Comparison of ENCODE assay signal across 33 cellular contexts in genomic region chr14:90778468-90779255, GRCh38. TPM values are rescaled to one million over a fixed set of nuclear protein-coding genes. Genes with fewer than 3 reads are reported as not detected.
DNase-seq lines count a peak whose midpoint lies in the region; FAIRE-seq and TF ChIP-seq lines count a peak whose summit lies in the region.
"Had no signal": no experiment of that assay in that cellular context is flagged by ENCODE, and none has a peak within 500 bp of the region (broad histone marks: within the 10 kb centered on the region; RNA-seq: fewer than 3 reads in every experiment).

No MANE protein-coding gene starts in this region.

- in situ Hi-C loops in G401 (cut with HindIII; ENCODE audit: low sequenced_read_pairs): no loop called here

- H3K9ac ChIP-seq in astrocyte (ENCODE audit: low read length): no peak overlapping the region
- H3K9ac ChIP-seq: parathyroid adenoma had no signal

- CTCF ChIA-PET in MCF 10A (lab: Yijun Ruan, JAX): interaction anchor here (0.5 to 1.7 kb wide), 4 partner anchors 16 to 122 kb away, joined by 3 to 8 read pairs (median 6); no protein-coding TSS in a partner anchor

- no peaks in the 10 kb centered on the region for H3K4me1 Mint-ChIP-seq in astrocyte (ENCODE audit: low read depth, unreplicated experiment)
- H3K4me1 Mint-ChIP-seq in MCF 10A (ENCODE audit: insufficient read depth, unreplicated experiment): peaks cover 20% of the 10 kb centered on the region
- H3K4me1 Mint-ChIP-seq: CD4-positive, CD25-positive, alpha-beta regulatory T cell had no signal

- no peak overlapping the region for H3K4me2 ChIP-seq in astrocyte (ENCODE audit: low read length)

- H3K27me3 Mint-ChIP-seq in astrocyte (ENCODE audit: low read depth, unreplicated experiment) (no peaks in the 10 kb centered on the region), MCF 10A (ENCODE audit: insufficient read depth, unreplicated experiment) (no peaks in the 10 kb centered on the region)
- H3K27me3 Mint-ChIP-seq: activated CD8-positive, alpha-beta T cell treated with anti-CD3 and anti-CD28 coated beads for 36 hours; activated naive CD8-positive, alpha-beta T cell; CD4-positive, CD25-positive, alpha-beta regulatory T cell; effector memory CD8-positive, alpha-beta T cell; stimulated activated naive CD8-positive, alpha-beta T cell treated with anti-CD3 and anti-CD28 coated beads, Interleukin-15, Interleukin-2, amounts not matched to agents 100 ng/mL and 50 ng/mL, for 24 hours had no signal

- H3K9me3 Mint-ChIP-seq in astrocyte (ENCODE audit: unreplicated experiment) (no peaks in the 10 kb centered on the region), MCF 10A (ENCODE audit: unreplicated experiment) (no peaks in the 10 kb centered on the region)
- H3K9me3 Mint-ChIP-seq: activated CD8-positive, alpha-beta T cell treated with anti-CD3 and anti-CD28 coated beads for 36 hours; CD4-positive, CD25-positive, alpha-beta regulatory T cell; effector memory CD8-positive, alpha-beta T cell; HFFc6; stimulated activated naive CD8-positive, alpha-beta T cell treated with anti-CD3 and anti-CD28 coated beads, Interleukin-15, Interleukin-2, amounts not matched to agents 100 ng/mL and 50 ng/mL, for 24 hours had no signal

- H3K4me3 ChIP-seq in astrocyte (ENCODE audit: insufficient read depth, low read depth, low read length): no peak overlapping the region
- H3K4me3 ChIP-seq: left lung, testis had no signal

- H3K27ac Mint-ChIP-seq in astrocyte (ENCODE audit: unreplicated experiment) (peak overlapping the region; percentile 50), MCF 10A (ENCODE audit: low read depth, unreplicated experiment) (no peak overlapping the region)
- H3K27ac Mint-ChIP-seq: activated CD8-positive, alpha-beta T cell treated with anti-CD3 and anti-CD28 coated beads for 36 hours; activated naive CD8-positive, alpha-beta T cell; effector memory CD8-positive, alpha-beta T cell; HFFc6; stimulated activated naive CD8-positive, alpha-beta T cell treated with anti-CD3 and anti-CD28 coated beads, Interleukin-15, Interleukin-2, amounts not matched to agents 100 ng/mL and 50 ng/mL, for 24 hours had no signal

- H3K27me3 ChIP-seq in astrocyte (ENCODE audit: insufficient read depth, low read length): no peaks in the 10 kb centered on the region
- H3K27me3 ChIP-seq: left lung, testis had no signal

- TF ChIP-seq CTCF in astrocyte (IDR thresholded peaks at IDR 0.05; ENCODE audit: insufficient read depth, low read depth, low read length) (no peak), MCF 10A (IDR thresholded peaks at IDR 0.05; ENCODE audit: unreplicated experiment) (no peak)

- no peaks in the 10 kb centered on the region for H3K9me3 ChIP-seq in astrocyte (ENCODE audit: insufficient read depth, low read depth, low read length)
- H3K9me3 ChIP-seq: left lung, testis had no signal

- H3K4me3 Mint-ChIP-seq in astrocyte (ENCODE audit: unreplicated experiment) (no peak overlapping the region), MCF 10A (ENCODE audit: unreplicated experiment) (no peak overlapping the region)
- H3K4me3 Mint-ChIP-seq: activated CD8-positive, alpha-beta T cell treated with anti-CD3 and anti-CD28 coated beads for 36 hours; activated naive CD8-positive, alpha-beta T cell; CD4-positive, CD25-positive, alpha-beta regulatory T cell; effector memory CD8-positive, alpha-beta T cell; HFFc6; stimulated activated naive CD8-positive, alpha-beta T cell treated with anti-CD3 and anti-CD28 coated beads, Interleukin-15, Interleukin-2, amounts not matched to agents 100 ng/mL and 50 ng/mL, for 24 hours had no signal

- no peak overlapping the region for H3K27ac ChIP-seq in astrocyte (ENCODE audit: low read depth, low read length)
- H3K27ac ChIP-seq: left lung, parathyroid adenoma, testis had no signal

- peaks cover 16% of the 10 kb centered on the region for H4K20me1 ChIP-seq in astrocyte (ENCODE audit: insufficient read depth, low read length)

- DNase-seq in NCI-H82 (lab: John Stamatoyannopoulos, UW) (peak; percentile 11), NCI-H82 treated with DMSO at 0.1 percent for 48 hours (lab: John Stamatoyannopoulos, UW; ENCODE audit: unreplicated experiment) (no peak), NCI-H2107 treated with DMSO at 0.1 percent for 48 hours (lab: John Stamatoyannopoulos, UW; ENCODE audit: unreplicated experiment) (peak; percentile 80), astrocyte (ENCODE audit: low read depth) (no peak), posterior vena cava (ENCODE audit: low spot score) (peak; percentile 25), G401 (ENCODE audit: low spot score) (no peak), MCF 10A (ENCODE audit: unreplicated experiment) (no peak)
- no peak for DNase-seq in stimulated activated naive CD4-positive, alpha-beta T cell treated with Interleukin-2 at 50 U/mL for 16 hours (lab: John Stamatoyannopoulos, UW)
- DNase-seq: 8988T; activated CD4-positive, alpha-beta T cell treated with anti-CD3 and anti-CD28 coated beads for 1 hour; activated CD8-positive, alpha-beta memory T cell treated with anti-CD3 and anti-CD28 coated beads, Interleukin-2, amount 50 U/mL, for 48 hours; activated CD8-positive, alpha-beta T cell treated with anti-CD3 and anti-CD28 coated beads for 36 hours; CD4-positive, CD25-positive, alpha-beta regulatory T cell; cortex of kidney; effector memory CD8-positive, alpha-beta T cell; EL; HFFc6; left lung; mesenchymal stem cell; NCI-H1105; NCI-H2029 treated with DMSO at 0.1 percent for 48 hours; right cardiac atrium; stimulated activated CD4-positive, alpha-beta T cell treated with anti-CD3 and anti-CD28 coated beads, Interleukin-2, amount 100 ng/mL, for 24 hours; SW 1271; testis had no signal

- FAIRE-seq in astrocyte (lab: Jason Lieb, UNC): no peak
- FAIRE-seq: GM18507, H1, HTR-8/SVneo, islet of Langerhans, urothelium cell line had no signal

- H2AFZ ChIP-seq in astrocyte (ENCODE audit: low read depth, low read length): no peak overlapping the region
- H2AFZ ChIP-seq: parathyroid adenoma had no signal

- H3K79me2 ChIP-seq in astrocyte (ENCODE audit: insufficient read depth, low read length): no peaks in the 10 kb centered on the region
- H3K79me2 ChIP-seq: parathyroid adenoma had no signal

- peaks cover 3% of the 10 kb centered on the region for H3K36me3 ChIP-seq in astrocyte (ENCODE audit: insufficient read depth, low read length)

- POLR2A ChIA-PET in MCF 10A (lab: Yijun Ruan, JAX): no interaction called here

- intact Hi-C loops in posterior vena cava (cut with DNase I) (no loop called here), MCF 10A (cut with micrococcal nuclease) (no loop called here)

- H3K36me3 Mint-ChIP-seq in astrocyte (ENCODE audit: low read depth, unreplicated experiment): peaks cover 14% of the 10 kb centered on the region
- H3K36me3 Mint-ChIP-seq in MCF 10A (ENCODE audit: insufficient read depth, unreplicated experiment): peaks cover 5% of the 10 kb centered on the region
- H3K36me3 Mint-ChIP-seq: activated naive CD8-positive, alpha-beta T cell; CD4-positive, CD25-positive, alpha-beta regulatory T cell had no signal

- peaks cover 9% of the 10 kb centered on the region for H3K4me1 ChIP-seq in astrocyte (ENCODE audit: insufficient read depth, low read length)
- H3K4me1 ChIP-seq: left lung, testis had no signal

- BruUV-seq in MCF 10A (replicated peaks; lab: Mats Ljungman, UMichigan): no TSS peak

RNA-seq across cellular contexts. Expression of gene TTC7B, which starts 37.6 kb away (rescaled TPM):
- 42.1 TPM in 2 replicates for total RNA-seq in astrocyte
- 10 to 100 TPM; 60.5 to 75.7 TPM for total RNA-seq in posterior vena cava
- total RNA-seq in G401 (2014; rRNA removed; shearing (Covaris generic)): 30.3 and 32.5 TPM in 2 replicates
- total RNA-seq in MCF 10A (2022): 31.1 and 52.8 TPM in 2 replicates

Comparison
In these comparisons a context has a peak if more than half of its experiments do, and no peak if none do; other contexts are left out.
1. DNase-seq: peak in NCI-H82 (single experiment), NCI-H2107 treated with DMSO at 0.1 percent for 48 hours (single experiment) and posterior vena cava (single experiment); none in NCI-H82 treated with DMSO at 0.1 percent for 48 hours (single experiment), astrocyte (single experiment), G401 (single experiment), MCF 10A (single experiment) and stimulated activated naive CD4-positive, alpha-beta T cell treated with Interleukin-2 at 50 U/mL for 16 hours (single experiment).